ENCODE assay signal across 11 cellular contexts in genomic region chr1:59692591-59692990, GRCh38.
A peak's percentile ranks its signal among the peaks of the same experiment; 100 is the strongest.
DNase-seq lines count a peak whose midpoint lies in the region; ATAC-seq and TF ChIP-seq lines count a peak whose summit lies in the region.
"Had no signal": no experiment of that assay in that cellular context is flagged by ENCODE, and none has a peak within 500 bp of the region (broad histone marks: within the 10 kb centered on the region; RNA-seq: fewer than 3 reads in every experiment).

No MANE protein-coding gene starts in this region.

- no peak for TF ChIP-seq CTCF in CD8-positive, alpha-beta T cell (IDR thresholded peaks at IDR 0.05)

- H3K27me3 Mint-ChIP-seq in stimulated activated naive B cell treated with anti-CD40 and anti-IgM and Interleukin-4, amounts not matched to agents 10 μg/mL and 1 μg/mL and 100 μg/mL, for 72 hours = no peaks in the 10 kb centered on the region
- no peaks in the 10 kb centered on the region for H3K27me3 Mint-ChIP-seq in CD8-positive, alpha-beta T cell (ENCODE audit: low read depth)

- no peaks in the 10 kb centered on the region for H3K36me3 ChIP-seq in CD8-positive, alpha-beta T cell (ENCODE audit: insufficient read depth, low read length)

- H3K4me1 ChIP-seq in CD8-positive, alpha-beta T cell (ENCODE audit: insufficient read depth, low read length) = peaks cover 12% of the 10 kb centered on the region

- H3K27ac ChIP-seq in CD8-positive, alpha-beta T cell (ENCODE audit: low read depth, low read length) = no peak overlapping the region
- H3K27ac ChIP-seq: 22Rv1 had no signal

- no peak overlapping the region for H3K4me3 ChIP-seq in CD8-positive, alpha-beta T cell (ENCODE audit: low read depth, low read length)

- H3K27me3 ChIP-seq in CD8-positive, alpha-beta T cell (ENCODE audit: insufficient read depth, low read length) = no peaks in the 10 kb centered on the region

- peaks cover 18 to 28% of the 10 kb centered on the region in 2 donors for H3K4me1 Mint-ChIP-seq in stimulated activated naive B cell treated with anti-CD40 and anti-IgM and Interleukin-4, amounts not matched to agents 10 μg/mL and 1 μg/mL and 100 μg/mL, for 72 hours
- peaks cover 13% of the 10 kb centered on the region for H3K4me1 Mint-ChIP-seq in CD8-positive, alpha-beta T cell (ENCODE audit: low read depth)

- no peak overlapping the region for H3K4me3 Mint-ChIP-seq in stimulated activated naive B cell treated with anti-CD40 and anti-IgM and Interleukin-4, amounts not matched to agents 10 μg/mL and 1 μg/mL and 100 μg/mL, for 72 hours
- no peak overlapping the region for H3K4me3 Mint-ChIP-seq in CD8-positive, alpha-beta T cell

- H3K9me3 ChIP-seq in CD8-positive, alpha-beta T cell (ENCODE audit: low read length) = no peaks in the 10 kb centered on the region

- peak overlapping the region; percentile 56 for H3K27ac Mint-ChIP-seq in stimulated activated naive B cell treated with anti-CD40 and anti-IgM and Interleukin-4, amounts not matched to agents 10 μg/mL and 1 μg/mL and 100 μg/mL, for 72 hours
- H3K27ac Mint-ChIP-seq in CD8-positive, alpha-beta T cell = no peak overlapping the region
- H3K27ac Mint-ChIP-seq: activated T-helper 2 cell treated with anti-CD3 and anti-CD28 coated beads, Interferon-gamma antibody, Interleukin-2, Interleukin-4, amounts not matched to agents 10 μg/mL and 5 μg/mL and 100 μg/mL, durations not matched to agents 14 hours and 24 hours and 36 hours had no signal

- CTCF ChIA-PET in CD8-positive, alpha-beta T cell (lab: Charles Lee) = interaction anchor here (1.2 kb wide), 2 partner anchors 67 to 952 kb away, joined by 3 read pairs; no protein-coding TSS in a partner anchor

- intact Hi-C loops in CD8-positive, alpha-beta T cell (cut with DNase I, micrococcal nuclease) = loop anchor here (10.0 kb wide), 2 partner anchors 398 to 1038 kb away; partner anchors contain the start of gene FGGY (in 1 of the 2)

- peaks cover 0 to 4% of the 10 kb centered on the region in 2 donors for H3K36me3 Mint-ChIP-seq in stimulated activated naive B cell treated with anti-CD40 and anti-IgM and Interleukin-4, amounts not matched to agents 10 μg/mL and 1 μg/mL and 100 μg/mL, for 72 hours
- H3K36me3 Mint-ChIP-seq in CD8-positive, alpha-beta T cell = no peaks in the 10 kb centered on the region

- ATAC-seq in stimulated activated naive B cell treated with anti-CD40 and anti-IgM and Interleukin-4, amounts not matched to agents 10 μg/mL and 1 μg/mL and 100 μg/mL, for 72 hours (replicated peaks) = peak; percentile 69 to 78
- no peak for ATAC-seq in CD8-positive, alpha-beta T cell

- DNase-seq in DMS153 (lab: John Stamatoyannopoulos, UW) = peak; percentile 44
- no peak for DNase-seq in DMS153 treated with DMSO at 0.1 percent for 48 hours (lab: John Stamatoyannopoulos, UW; ENCODE audit: unreplicated experiment)
- DNase-seq in NCI-H69 (lab: John Stamatoyannopoulos, UW) = peak; percentile 63
- peak; percentile 96 for DNase-seq in fibroblast of gingiva (ENCODE audit: low read depth)
- peak; percentile 8 for DNase-seq in stimulated activated naive B cell treated with anti-CD40 and anti-IgM and Interleukin-4, amounts not matched to agents 10 μg/mL and 1 μg/mL and 100 μg/mL, for 72 hours
- DNase-seq in LoVo (ENCODE audit: low spot score) = no peak
- DNase-seq in CD8-positive, alpha-beta T cell = no peak
- DNase-seq in activated T-cell treated with anti-CD3 and anti-CD28 coated beads, Interleukin-2, amount 50 U/mL, for 48 hours = no peak
- DNase-seq: NK-92 treated with Interleukin-12 subunit alpha and Interleukin-12 subunit beta, amount 100 ng/mL, for 24 hours had no signal

- peaks cover 0 to 2% of the 10 kb centered on the region in 2 donors for H3K9me3 Mint-ChIP-seq in stimulated activated naive B cell treated with anti-CD40 and anti-IgM and Interleukin-4, amounts not matched to agents 10 μg/mL and 1 μg/mL and 100 μg/mL, for 72 hours
- H3K9me3 Mint-ChIP-seq in CD8-positive, alpha-beta T cell = no peaks in the 10 kb centered on the region
- H3K9me3 Mint-ChIP-seq: activated T-helper 2 cell treated with anti-CD3 and anti-CD28 coated beads, Interferon-gamma antibody, Interleukin-2, Interleukin-4, amounts not matched to agents 10 μg/mL and 5 μg/mL and 100 μg/mL, durations not matched to agents 14 hours and 24 hours and 36 hours had no signal

- POLR2A ChIA-PET in CD8-positive, alpha-beta T cell (lab: Charles Lee) = interaction anchor here (0.8 kb wide), 1 partner anchor 951 kb away, joined by 3 read pairs; no protein-coding TSS in a partner anchor

Comparison
In these comparisons a context has a peak if more than half of its experiments do, and no peak if none do; other contexts are left out.
1. DNase-seq: peak in DMS153 (single experiment), NCI-H69 (single experiment), fibroblast of gingiva (single experiment) and stimulated activated naive B cell treated with anti-CD40 and anti-IgM and Interleukin-4, amounts not matched to agents 10 μg/mL and 1 μg/mL and 100 μg/mL, for 72 hours (single experiment); none in DMS153 treated with DMSO at 0.1 percent for 48 hours (single experiment), LoVo (single experiment), CD8-positive, alpha-beta T cell (0 of 7) and activated T-cell treated with anti-CD3 and anti-CD28 coated beads, Interleukin-2, amount 50 U/mL, for 48 hours (0 of 2).